31 cellular contexts compared by ENCODE assay signal in the genomic region with DNA sequence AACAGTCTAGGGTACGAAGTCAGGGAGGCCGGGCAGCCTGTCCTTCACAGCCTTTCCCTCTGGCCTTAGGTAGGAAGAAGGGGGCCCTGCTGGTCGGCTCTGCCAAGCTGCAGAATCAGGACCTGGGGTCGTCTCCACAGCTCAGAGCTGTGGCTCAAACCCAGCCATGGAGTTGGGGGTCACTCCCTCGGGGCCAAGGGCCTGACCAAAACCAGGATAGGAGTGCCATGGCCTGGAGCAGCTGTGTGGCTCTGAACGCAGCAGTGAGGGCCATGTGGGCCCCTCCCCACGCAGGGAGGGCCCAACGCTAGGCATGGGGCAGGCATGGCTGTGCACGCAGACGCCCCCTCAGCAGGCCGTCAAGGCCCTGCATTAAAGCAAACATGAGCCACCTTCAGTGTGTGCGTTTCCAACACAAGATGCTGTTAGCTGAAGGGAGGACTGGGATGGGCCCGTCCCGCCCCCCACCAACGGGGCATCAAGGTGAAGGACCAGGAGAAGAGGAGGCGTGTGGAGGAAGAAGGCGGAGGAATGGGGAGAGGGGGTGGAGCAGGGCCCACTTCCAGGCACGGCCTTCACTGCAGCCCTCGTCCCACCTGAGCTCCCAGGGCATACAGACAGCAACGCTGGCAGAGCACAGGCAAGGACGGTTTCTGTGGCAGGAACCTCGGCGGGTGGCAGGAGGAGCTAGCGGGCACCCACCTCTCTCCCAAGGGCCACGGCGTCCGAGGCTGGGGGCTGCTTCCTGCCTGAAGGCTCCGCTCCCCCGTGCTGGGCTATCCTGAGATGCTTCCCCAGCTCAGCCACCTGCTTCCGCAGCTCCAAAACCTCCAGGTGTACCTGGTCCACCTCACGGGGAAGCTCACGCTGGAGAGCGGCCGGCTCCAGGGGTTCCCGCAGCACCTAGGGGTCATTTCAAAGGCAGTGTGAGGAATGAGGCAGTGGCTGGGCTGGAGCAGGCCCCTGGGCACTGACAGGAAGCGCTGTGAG.
"Had no signal": no experiment of that assay in that cellular context is flagged by ENCODE, and none has a peak within 500 bp of the region (broad histone marks: within the 10 kb centered on the region; RNA-seq: fewer than 3 reads in every experiment).

No MANE protein-coding gene starts in this region.

- H3K9me3 Mint-ChIP-seq: activated B cell treated with CpG ODN at 0.5 μM for 24 hours; activated naive CD4-positive, alpha-beta T cell treated with anti-CD3 and anti-CD28 coated beads, Interleukin-2, amount 50 U/mL, for 72 hours; activated T-cell treated with anti-CD3 and anti-CD28 coated beads, Interleukin-2, amount 50 U/mL, for 72 hours; central memory CD8-positive, alpha-beta T cell; dendritic cell treated with granulocyte-macrophage colony-stimulating factor and Interleukin-4, amounts not matched to agents 40 ng/mL and 50 ng/mL, for 4 days; immature natural killer cell; memory B cell; naive thymus-derived CD8-positive, alpha-beta T cell; stimulated activated memory B cell treated with anti-CD40 and anti-IgM and Interleukin-4, amounts not matched to agents 10 μg/mL and 1 μg/mL and 100 μg/mL, for 72 hours; stimulated activated naive CD8-positive, alpha-beta T cell treated with anti-CD3 and anti-CD28 coated beads, Interleukin-15, amount 100 ng/mL, for 72 hours; T-helper 2 cell treated with Interferon-gamma antibody and Interleukin-4, amounts not matched to agents 5 μg/mL and 100 μg/mL, for 36 hours had no signal

- DNase-seq: activated B cell treated with CpG ODN at 0.5 μM for 24 hours; activated naive CD4-positive, alpha-beta T cell; activated T-cell treated with anti-CD3 and anti-CD28 coated beads for 4 hours; activated T-cell treated with anti-CD3 and anti-CD28 coated beads, Interleukin-2, amount 50 U/mL, for 72 hours; anterior cingulate cortex; foreskin keratinocyte; heart left ventricle; hypothalamus; immature natural killer cell; midbrain; retina; stimulated activated CD4-positive, alpha-beta T cell treated with anti-CD3 and anti-CD28 coated beads, Interleukin-1b, Interleukin-23, amount 100 ng/mL, for 48 hours; stimulated activated CD4-positive, alpha-beta T cell treated with anti-CD3 and anti-CD28 coated beads, Interleukin-4, amount 100 ng/mL, for 4 hours; stimulated activated CD8-positive, alpha-beta memory T cell treated with anti-CD3 and anti-CD28 coated beads, Interleukin-4, amount 100 ng/mL, for 48 hours; stimulated activated naive CD8-positive, alpha-beta T cell treated with anti-CD3 and anti-CD28 coated beads, Interleukin-15, amount 100 ng/mL, for 72 hours; substantia nigra; T-helper 1 cell had no signal

- H3K4me3 Mint-ChIP-seq: activated B cell treated with CpG ODN at 0.5 μM for 24 hours; activated T-cell treated with anti-CD3 and anti-CD28 coated beads, Interleukin-2, amount 50 U/mL, for 72 hours; central memory CD8-positive, alpha-beta T cell; dendritic cell treated with granulocyte-macrophage colony-stimulating factor and Interleukin-4, amounts not matched to agents 40 ng/mL and 50 ng/mL, for 4 days; immature natural killer cell; memory B cell; naive thymus-derived CD8-positive, alpha-beta T cell; stimulated activated memory B cell treated with anti-CD40 and anti-IgM and Interleukin-4, amounts not matched to agents 10 μg/mL and 1 μg/mL and 100 μg/mL, for 72 hours; stimulated activated naive CD8-positive, alpha-beta T cell treated with anti-CD3 and anti-CD28 coated beads, Interleukin-15, amount 100 ng/mL, for 72 hours; T-helper 2 cell treated with Interferon-gamma antibody and Interleukin-4, amounts not matched to agents 5 μg/mL and 100 μg/mL, for 36 hours had no signal

- H3K4me3 ChIP-seq: esophagus muscularis mucosa, heart left ventricle, prostate gland, skin epidermis, upper lobe of left lung had no signal

- H3K4me1 Mint-ChIP-seq: activated B cell treated with CpG ODN at 0.5 μM for 24 hours; central memory CD8-positive, alpha-beta T cell; immature natural killer cell; stimulated activated memory B cell treated with anti-CD40 and anti-IgM and Interleukin-4, amounts not matched to agents 10 μg/mL and 1 μg/mL and 100 μg/mL, for 72 hours had no signal

- H3K27ac ChIP-seq: esophagus muscularis mucosa, foreskin keratinocyte, heart left ventricle, neutrophil, prostate gland, skin epidermis, upper lobe of left lung had no signal

- H3K36me3 ChIP-seq: prostate gland had no signal

- ATAC-seq: activated naive CD4-positive, alpha-beta T cell treated with anti-CD3 and anti-CD28 coated beads, Interleukin-2, amount 50 U/mL, for 72 hours; activated T-cell treated with anti-CD3 and anti-CD28 coated beads, Interleukin-2, amount 50 U/mL, for 72 hours; foreskin keratinocyte; heart left ventricle; naive thymus-derived CD8-positive, alpha-beta T cell; sciatic nerve; stimulated activated memory B cell treated with anti-CD40 and anti-IgM and Interleukin-4, amounts not matched to agents 10 μg/mL and 1 μg/mL and 100 μg/mL, for 72 hours; stimulated activated naive CD8-positive, alpha-beta T cell treated with anti-CD3 and anti-CD28 coated beads, Interleukin-15, amount 100 ng/mL, for 72 hours had no signal

- H3K27me3 Mint-ChIP-seq: activated B cell treated with CpG ODN at 0.5 μM for 24 hours; central memory CD8-positive, alpha-beta T cell; dendritic cell treated with granulocyte-macrophage colony-stimulating factor and Interleukin-4, amounts not matched to agents 40 ng/mL and 50 ng/mL, for 4 days; memory B cell; naive thymus-derived CD8-positive, alpha-beta T cell; stimulated activated memory B cell treated with anti-CD40 and anti-IgM and Interleukin-4, amounts not matched to agents 10 μg/mL and 1 μg/mL and 100 μg/mL, for 72 hours; stimulated activated naive CD8-positive, alpha-beta T cell treated with anti-CD3 and anti-CD28 coated beads, Interleukin-15, amount 100 ng/mL, for 72 hours had no signal

- H3K27me3 ChIP-seq: esophagus muscularis mucosa, foreskin keratinocyte, heart left ventricle, neutrophil, upper lobe of left lung had no signal

- FAIRE-seq: bronchial epithelial cell had no signal

- H3K9me3 ChIP-seq: esophagus muscularis mucosa, heart left ventricle, neutrophil, prostate gland, upper lobe of left lung had no signal

- H3K27ac Mint-ChIP-seq: activated B cell treated with CpG ODN at 0.5 μM for 24 hours; activated T-cell treated with anti-CD3 and anti-CD28 coated beads, Interleukin-2, amount 50 U/mL, for 72 hours; dendritic cell treated with granulocyte-macrophage colony-stimulating factor and Interleukin-4, amounts not matched to agents 40 ng/mL and 50 ng/mL, for 4 days; immature natural killer cell; memory B cell; stimulated activated memory B cell treated with anti-CD40 and anti-IgM and Interleukin-4, amounts not matched to agents 10 μg/mL and 1 μg/mL and 100 μg/mL, for 72 hours; stimulated activated naive CD8-positive, alpha-beta T cell treated with anti-CD3 and anti-CD28 coated beads, Interleukin-15, amount 100 ng/mL, for 72 hours; T-helper 2 cell treated with Interferon-gamma antibody and Interleukin-4, amounts not matched to agents 5 μg/mL and 100 μg/mL, for 36 hours had no signal
